9 cellular contexts compared by ENCODE assay signal in the genomic region with DNA sequence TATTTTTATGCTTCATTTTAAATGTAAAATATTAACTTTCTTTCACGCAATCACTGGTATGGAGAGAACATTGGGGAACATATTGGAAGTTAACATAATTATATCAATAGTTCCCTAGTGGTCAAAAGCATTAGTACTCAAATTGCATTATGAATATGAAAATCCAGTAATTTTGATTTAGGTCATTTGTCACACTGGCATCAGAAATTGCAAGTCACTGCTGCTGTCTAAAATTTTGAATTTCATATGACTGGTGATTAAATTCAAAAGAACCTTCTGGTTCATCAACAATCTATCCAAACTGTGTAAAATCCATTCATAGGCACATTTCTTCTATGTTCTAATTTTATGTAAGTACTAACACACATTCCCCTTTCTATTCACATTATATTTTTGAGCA.
"Had no signal": no experiment of that assay in that cellular context is flagged by ENCODE, and none has a peak within 500 bp of the region (broad histone marks: within the 10 kb centered on the region; RNA-seq: fewer than 3 reads in every experiment).

No MANE protein-coding gene starts in this region.

- DNase-seq: H9, HCEC 1CT, HFFc6, KG1 had no signal

- H2AFZ ChIP-seq: GM23338 had no signal

- H3K9me3 Mint-ChIP-seq: GM23338 had no signal

- H3K27ac Mint-ChIP-seq: GM23338, H9, HFFc6 had no signal

- H3K4me2 ChIP-seq: GM23338 had no signal

- FAIRE-seq: H1, H54, HTR-8/SVneo, K562 had no signal

- H3K4me3 ChIP-seq: GM23338, K562 had no signal

- ATAC-seq: GM23338, K562 had no signal

- H3K4me3 Mint-ChIP-seq: GM23338, H9, HFFc6 had no signal
